In genomic region chr6:79597155-79597554, GRCh38 we compare ENCODE assay signal across 19 cellular contexts. TPM values are rescaled to one million over a fixed set of nuclear protein-coding genes. Genes with fewer than 3 reads are reported as not detected.
DNase-seq lines count a peak whose midpoint lies in the region; ATAC-seq and TF ChIP-seq lines count a peak whose summit lies in the region.
"Had no signal": no experiment of that assay in that cellular context is flagged by ENCODE, and none has a peak within 500 bp of the region (broad histone marks: within the 10 kb centered on the region; RNA-seq: fewer than 3 reads in every experiment).

No MANE protein-coding gene starts in this region.

- H3K4me1 ChIP-seq in HCT116 (ENCODE audit: control insufficient read depth in 1 of 2, insufficient read depth in 2 of 2, low read length in 2 of 2) (peaks cover 10 to 12% of the 10 kb centered on the region in 2 experiments; a peak in 3 of 4 replicates), Panc1 (ENCODE audit: control insufficient read depth, insufficient read depth, low read length) (peaks cover 26% of the 10 kb centered on the region)
- H3K4me1 ChIP-seq: BE2C, BLaER1 had no signal

- in situ Hi-C loops in Panc1 (cut with HindIII; ENCODE audit: low pct_unique_long_range_greater_than_20kb, low sequenced_read_pairs): no loop called here

- no peaks in the 10 kb centered on the region for H3K36me3 Mint-ChIP-seq in activated naive CD4-positive, alpha-beta T cell treated with anti-CD3 and anti-CD28 coated beads, Interleukin-2, amount 10 ng/mL, durations not matched to agents 7 days and 5 days
- H3K36me3 Mint-ChIP-seq: CD14-positive monocyte; CD4-positive, alpha-beta memory T cell; CD4-positive, CD25-positive, alpha-beta regulatory T cell had no signal

- intact Hi-C loops in HCT116 (cut with micrococcal nuclease) (no loop called here), Panc1 (cut with micrococcal nuclease; ENCODE audit: unreplicated experiment) (no loop called here)

- no peak overlapping the region for H3K4me2 ChIP-seq in HCT116 (ENCODE audit: low read length)
- H3K4me2 ChIP-seq: BLaER1 had no signal

- H3K27me3 ChIP-seq in HCT116 (ENCODE audit: insufficient read depth, low read length) (no peaks in the 10 kb centered on the region), Panc1 (ENCODE audit: control insufficient read depth, insufficient read depth, low read length) (no peaks in the 10 kb centered on the region)
- H3K27me3 ChIP-seq: BE2C, BLaER1 had no signal

- no peaks in the 10 kb centered on the region for H3K79me2 ChIP-seq in HCT116 (ENCODE audit: insufficient read depth, low read length)

- TF ChIP-seq RAD21 in HCT116 (IDR thresholded peaks at IDR 0.05; ENCODE audit: low read depth): no peak

- no peaks in the 10 kb centered on the region for H3K4me1 Mint-ChIP-seq in activated naive CD4-positive, alpha-beta T cell treated with anti-CD3 and anti-CD28 coated beads, Interleukin-2, amount 10 ng/mL, durations not matched to agents 7 days and 5 days
- H3K4me1 Mint-ChIP-seq: CD14-positive monocyte; CD4-positive, alpha-beta memory T cell; CD4-positive, CD25-positive, alpha-beta regulatory T cell had no signal

- peaks cover 4% of the 10 kb centered on the region for H3K27me3 Mint-ChIP-seq in activated naive CD4-positive, alpha-beta T cell treated with anti-CD3 and anti-CD28 coated beads, Interleukin-2, amount 10 ng/mL, durations not matched to agents 7 days and 5 days

- H2AFZ ChIP-seq in HCT116 (ENCODE audit: low read depth, low read length, poor library complexity, severe bottlenecking): peak overlapping the region; percentile 37

- CTCF ChIA-PET in activated naive CD4-positive, alpha-beta T cell treated with anti-CD3 and anti-CD28 coated beads, Interleukin-2, amount 10 ng/mL, durations not matched to agents 7 days and 5 days (lab: Charles Lee): no interaction called here
- CTCF ChIA-PET in HCT116 (lab: Charles Lee) (no interaction called here), Panc1 (lab: Charles Lee) (no interaction called here)

- H3K9ac ChIP-seq in HCT116 (ENCODE audit: low read length): no peak overlapping the region
- H3K9ac ChIP-seq: BLaER1 had no signal

- no peak for TF ChIP-seq CTCF in HCT116 (IDR thresholded peaks at IDR 0.05 in 2 of 3, conservative IDR thresholded peaks at IDR 0.05 in 1 of 3; ENCODE audit: borderline replicate concordance in 1 of 3, insufficient read depth in 1 of 3, low read depth in 2 of 3, low read length in 2 of 3)
- TF ChIP-seq CTCF in Panc1 (IDR thresholded peaks at IDR 0.05): no peak

- no peak for TF ChIP-seq POLR2A in HCT116 (IDR thresholded peaks at IDR 0.05; ENCODE audit: borderline replicate concordance, extremely low read depth, insufficient read depth, insufficient read length)

- no peak overlapping the region for H3K4me3 ChIP-seq in HCT116 (replicated peaks in 1 of 2; ENCODE audit: low read depth in 1 of 2, low read length in 2 of 2)
- H3K4me3 ChIP-seq in Panc1 (ENCODE audit: low read depth in 2 of 2, low read length in 2 of 2): no peak overlapping the region
- H3K4me3 ChIP-seq: BLaER1 had no signal

- BruUV-seq in HCT116 (replicated peaks; lab: Mats Ljungman, UMichigan) (no TSS peak), Panc1 (replicated peaks; lab: Mats Ljungman, UMichigan) (no TSS peak)

- POLR2A ChIA-PET in HCT116 (lab: Charles Lee): no interaction called here
- POLR2A ChIA-PET in Panc1 (lab: Charles Lee): no interaction called here

- no peaks in the 10 kb centered on the region for H3K36me3 ChIP-seq in HCT116 (ENCODE audit: control insufficient read depth in 1 of 2, insufficient read depth in 2 of 2, low read length in 2 of 2)
- no peaks in the 10 kb centered on the region for H3K36me3 ChIP-seq in Panc1 (ENCODE audit: control insufficient read depth, insufficient read depth, low read length)
- H3K36me3 ChIP-seq: BE2C, BLaER1 had no signal

- H3K27ac ChIP-seq in HCT116 (ENCODE audit: low read depth, low read length) (no peak overlapping the region), Panc1 (ENCODE audit: low read length) (peak overlapping the region; percentile 76; the same call in 1 of the 2 replicates)
- H3K27ac ChIP-seq: BLaER1 had no signal

- no peak for ATAC-seq in HCT116
- ATAC-seq in Panc1: no peak
- no peak for ATAC-seq in GM18517 (IDR thresholded peaks at IDR 0.05; ENCODE audit: unreplicated experiment)
- ATAC-seq in HG03469 (IDR thresholded peaks at IDR 0.05; ENCODE audit: unreplicated experiment): no peak
- ATAC-seq in HG03520 (IDR thresholded peaks at IDR 0.05; ENCODE audit: unreplicated experiment): no peak

- H3K9me2 ChIP-seq in HCT116 (ENCODE audit: insufficient read depth): no peaks in the 10 kb centered on the region

- no peaks in the 10 kb centered on the region for H4K20me1 ChIP-seq in HCT116 (ENCODE audit: insufficient read depth)
- H4K20me1 ChIP-seq: BLaER1 had no signal

- H3K27ac Mint-ChIP-seq in activated naive CD4-positive, alpha-beta T cell treated with anti-CD3 and anti-CD28 coated beads, Interleukin-2, amount 10 ng/mL, durations not matched to agents 7 days and 5 days: peak overlapping the region; percentile 59
- H3K27ac Mint-ChIP-seq: CD14-positive monocyte; CD4-positive, CD25-positive, alpha-beta regulatory T cell had no signal

- H3K4me3 Mint-ChIP-seq in activated naive CD4-positive, alpha-beta T cell treated with anti-CD3 and anti-CD28 coated beads, Interleukin-2, amount 10 ng/mL, durations not matched to agents 7 days and 5 days: no peak overlapping the region
- H3K4me3 Mint-ChIP-seq: CD14-positive monocyte; CD4-positive, alpha-beta memory T cell; CD4-positive, CD25-positive, alpha-beta regulatory T cell had no signal

- RAD21 ChIA-PET in HCT116 (lab: Charles Lee; ENCODE audit: low non-redundant PET in 1 of 2, low total read pairs in 2 of 2, uncharacterized antibody in 2 of 2, unreplicated experiment in 2 of 2): no interaction called here

- DNase-seq in activated naive CD4-positive, alpha-beta T cell treated with anti-CD3 and anti-CD28 coated beads, Interleukin-2, amount 10 ng/mL, durations not matched to agents 7 days and 5 days: no peak
- DNase-seq in activated naive CD4-positive, alpha-beta T cell (lab: John Stamatoyannopoulos, UW): no peak
- DNase-seq in HCT116 (ENCODE audit: low read depth, low spot score) (no peak), Panc1 (ENCODE audit: low read depth, low spot score) (no peak)
- DNase-seq: 8988T; ACHN; BE2C; C1 segment of cervical spinal cord; Caco-2; Calu3; CD4-positive, alpha-beta memory T cell; CD4-positive, CD25-positive, alpha-beta regulatory T cell; DMS79 treated with DMSO at 0.1 percent for 48 hours; GF-D8 had no signal

- H3K9me3 Mint-ChIP-seq in activated naive CD4-positive, alpha-beta T cell treated with anti-CD3 and anti-CD28 coated beads, Interleukin-2, amount 10 ng/mL, durations not matched to agents 7 days and 5 days: no peaks in the 10 kb centered on the region

- no peaks in the 10 kb centered on the region for H3K9me3 ChIP-seq in HCT116 (ENCODE audit: control insufficient read depth in 1 of 2, insufficient read depth in 1 of 2, low read depth in 1 of 2, low read length in 2 of 2)
- H3K9me3 ChIP-seq in Panc1 (ENCODE audit: control insufficient read depth, insufficient read depth, low read depth, low read length): no peaks in the 10 kb centered on the region
- H3K9me3 ChIP-seq: BE2C, BLaER1, Caco-2 had no signal

TF ChIP-seq in HCT116, 20 proteins besides CTCF, POLR2A, EP300 and RAD21:
- TF ChIP-seq EZH2 (IDR thresholded peaks at IDR 0.05) (no peak), ZNF274 (IDR thresholded peaks at IDR 0.05; ENCODE audit: low read depth, low read length) (no peak), CBX3 (IDR thresholded peaks at IDR 0.05; ENCODE audit: low read depth) (no peak), ELF1 (IDR thresholded peaks at IDR 0.05; ENCODE audit: borderline replicate concordance, low read depth) (no peak)
- TF ChIP-seq, protein P1, sequence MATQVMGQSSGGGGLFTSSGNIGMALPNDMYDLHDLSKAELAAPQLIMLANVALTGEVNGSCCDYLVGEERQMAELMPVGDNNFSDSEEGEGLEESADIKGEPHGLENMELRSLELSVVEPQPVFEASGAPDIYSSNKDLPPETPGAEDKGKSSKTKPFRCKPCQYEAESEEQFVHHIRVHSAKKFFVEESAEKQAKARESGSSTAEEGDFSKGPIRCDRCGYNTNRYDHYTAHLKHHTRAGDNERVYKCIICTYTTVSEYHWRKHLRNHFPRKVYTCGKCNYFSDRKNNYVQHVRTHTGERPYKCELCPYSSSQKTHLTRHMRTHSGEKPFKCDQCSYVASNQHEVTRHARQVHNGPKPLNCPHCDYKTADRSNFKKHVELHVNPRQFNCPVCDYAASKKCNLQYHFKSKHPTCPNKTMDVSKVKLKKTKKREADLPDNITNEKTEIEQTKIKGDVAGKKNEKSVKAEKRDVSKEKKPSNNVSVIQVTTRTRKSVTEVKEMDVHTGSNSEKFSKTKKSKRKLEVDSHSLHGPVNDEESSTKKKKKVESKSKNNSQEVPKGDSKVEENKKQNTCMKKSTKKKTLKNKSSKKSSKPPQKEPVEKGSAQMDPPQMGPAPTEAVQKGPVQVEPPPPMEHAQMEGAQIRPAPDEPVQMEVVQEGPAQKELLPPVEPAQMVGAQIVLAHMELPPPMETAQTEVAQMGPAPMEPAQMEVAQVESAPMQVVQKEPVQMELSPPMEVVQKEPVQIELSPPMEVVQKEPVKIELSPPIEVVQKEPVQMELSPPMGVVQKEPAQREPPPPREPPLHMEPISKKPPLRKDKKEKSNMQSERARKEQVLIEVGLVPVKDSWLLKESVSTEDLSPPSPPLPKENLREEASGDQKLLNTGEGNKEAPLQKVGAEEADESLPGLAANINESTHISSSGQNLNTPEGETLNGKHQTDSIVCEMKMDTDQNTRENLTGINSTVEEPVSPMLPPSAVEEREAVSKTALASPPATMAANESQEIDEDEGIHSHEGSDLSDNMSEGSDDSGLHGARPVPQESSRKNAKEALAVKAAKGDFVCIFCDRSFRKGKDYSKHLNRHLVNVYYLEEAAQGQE (IDR thresholded peaks at IDR 0.05; ENCODE audit: low read depth): no peak

RNA-seq across cellular contexts. Expression of gene SH3BGRL2, which starts 34.0 kb away (rescaled TPM):
- total RNA-seq in HCT116 (2021; ENCODE audit: unreplicated experiment): 5.2 TPM
- 1.4 and 1.5 TPM in 2 replicates for polyA plus RNA-seq in HCT116 (2012)
- total RNA-seq in Panc1 (2021; ENCODE audit: unreplicated experiment): 8.5 TPM
- 6.1 TPM for polyA plus RNA-seq in Panc1 (2012; ENCODE audit: insufficient read length)

RNA-seq across cellular contexts. Expression of gene LCA5, which starts 59.9 kb away (rescaled TPM):
- total RNA-seq in HCT116 (2021; ENCODE audit: unreplicated experiment) (2.0 TPM), Panc1 (2021; ENCODE audit: unreplicated experiment) (7.0 TPM)
- polyA plus RNA-seq in HCT116 (2012): 0.30 and 0.44 TPM in 2 replicates
- 3.0 TPM for polyA plus RNA-seq in Panc1 (2012; ENCODE audit: insufficient read length)
